ENCODE assay signal across 26 cellular contexts in the genomic region with DNA sequence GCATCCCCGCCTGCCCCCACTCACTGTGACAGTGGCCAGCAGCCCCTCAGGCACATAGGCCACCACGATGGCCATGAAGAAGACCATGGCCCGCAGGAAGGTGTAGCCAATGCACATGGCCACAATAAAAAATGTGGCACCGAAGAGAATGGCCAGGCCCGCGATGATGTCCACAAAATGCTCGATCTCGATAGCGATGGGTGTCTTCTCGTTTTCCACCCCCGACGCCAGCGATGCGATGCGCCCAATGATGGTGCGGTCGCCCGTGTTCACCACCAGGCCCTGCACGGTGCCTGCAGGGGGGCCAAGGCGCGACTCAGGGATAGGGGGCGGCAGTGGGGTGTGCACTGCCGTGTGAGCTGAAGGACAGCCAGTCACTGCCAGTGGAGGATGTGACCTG. TPM values are rescaled to one million over a fixed set of nuclear protein-coding genes. Genes with fewer than 3 reads are reported as not detected.
"Had no signal": no experiment of that assay in that cellular context is flagged by ENCODE, and none has a peak within 500 bp of the region (broad histone marks: within the 10 kb centered on the region; RNA-seq: fewer than 3 reads in every experiment).

No MANE protein-coding gene starts in this region.

- H3K4me3 ChIP-seq: cardiac muscle cell, MG63, Peyer's patch had no signal

- H3K27ac ChIP-seq: brain microvascular endothelial cell, cardiac muscle cell, KMS-11, Peyer's patch, RWPE1 had no signal

- H3K9ac ChIP-seq: KMS-11 had no signal

- H3K9me3 ChIP-seq: MG63 had no signal

- ATAC-seq: activated CD8-positive, alpha-beta T cell treated with anti-CD3 and anti-CD28 coated beads, Interleukin-2, amount 10 ng/mL, durations not matched to agents 7 days and 5 days; activated naive CD4-positive, alpha-beta T cell treated with anti-CD3 and anti-CD28 coated beads, Interleukin-2, amount 50 U/mL, for 72 hours; WTC11 had no signal

- DNase-seq: activated CD4-positive, alpha-beta T cell treated with anti-CD3 and anti-CD28 coated beads for 48 hours; activated CD4-positive, alpha-beta T cell treated with anti-CD3 and anti-CD28 coated beads, Interleukin-2, amount 50 U/mL, for 4 hours; activated CD4-positive, CD25-positive, alpha-beta regulatory T cell treated with anti-CD3 and anti-CD28 coated beads, Interleukin-2, amount 50 U/mL, for 72 hours; activated CD8-positive, alpha-beta memory T cell treated with anti-CD3 and anti-CD28 coated beads, Interleukin-2, amount 50 U/mL, for 48 hours; activated CD8-positive, alpha-beta T cell treated with anti-CD3 and anti-CD28 coated beads, Interleukin-2, amount 10 ng/mL, durations not matched to agents 7 days and 5 days; activated effector memory CD4-positive, alpha-beta T cell treated with anti-CD3 and anti-CD28 coated beads, Interleukin-2, amount 50 U/mL, for 16 hours; activated naive CD4-positive, alpha-beta T cell treated with Interleukin-2 at 50 U/mL for 16 hours; activated T-cell treated with anti-CD3 and anti-CD28 coated beads, Interleukin-2, amount 50 U/mL, for 1 hour; brain microvascular endothelial cell; cerebellar nuclear complex; MG63; NCI-H1092 treated with DMSO at 0.1 percent for 48 hours; NCI-H1417 treated with DMSO at 0.1 percent for 48 hours; NCI-H1694 treated with DMSO at 0.1 percent for 48 hours; NCI-H2029 treated with DMSO at 0.1 percent for 48 hours; NCI-H510A treated with DMSO at 0.1 percent for 48 hours; NCI-H69; SHP77 treated with DMSO at 0.1 percent for 48 hours had no signal

- H3K36me3 ChIP-seq: brain microvascular endothelial cell, cardiac muscle cell, MG63, Peyer's patch had no signal

- H3K27me3 ChIP-seq: Peyer's patch had no signal

RNA-seq across cellular contexts. Expression of a gene that starts 3.7 kb away (rescaled TPM):
- total RNA-seq: activated CD8-positive, alpha-beta T cell treated with anti-CD3 and anti-CD28 coated beads, Interleukin-2, amount 10 ng/mL, durations not matched to agents 7 days and 5 days; activated naive CD4-positive, alpha-beta T cell treated with anti-CD3 and anti-CD28 coated beads, Interleukin-2, amount 50 U/mL, for 72 hours; Peyer's patch; SK-MEL-5 had no signal

RNA-seq across cellular contexts. Expression of a gene that starts 26.2 kb away (rescaled TPM):
- total RNA-seq: activated CD8-positive, alpha-beta T cell treated with anti-CD3 and anti-CD28 coated beads, Interleukin-2, amount 10 ng/mL, durations not matched to agents 7 days and 5 days; activated naive CD4-positive, alpha-beta T cell treated with anti-CD3 and anti-CD28 coated beads, Interleukin-2, amount 50 U/mL, for 72 hours; cardiac muscle cell; Peyer's patch; SK-MEL-5; WTC11 had no signal
- polyA plus RNA-seq: adipose tissue, cardiac muscle cell had no signal

RNA-seq across cellular contexts. Expression of a gene that starts 26.5 kb away (rescaled TPM):
- total RNA-seq: activated CD8-positive, alpha-beta T cell treated with anti-CD3 and anti-CD28 coated beads, Interleukin-2, amount 10 ng/mL, durations not matched to agents 7 days and 5 days; activated naive CD4-positive, alpha-beta T cell treated with anti-CD3 and anti-CD28 coated beads, Interleukin-2, amount 50 U/mL, for 72 hours; cardiac muscle cell had no signal
- polyA plus RNA-seq: adipose tissue, cardiac muscle cell had no signal

RNA-seq across cellular contexts. Expression of a gene that starts 31.7 kb away (rescaled TPM):
- total RNA-seq: activated CD8-positive, alpha-beta T cell treated with anti-CD3 and anti-CD28 coated beads, Interleukin-2, amount 10 ng/mL, durations not matched to agents 7 days and 5 days; activated naive CD4-positive, alpha-beta T cell treated with anti-CD3 and anti-CD28 coated beads, Interleukin-2, amount 50 U/mL, for 72 hours; SK-MEL-5 had no signal
- polyA plus RNA-seq: cardiac muscle cell had no signal
